9 cellular contexts compared by ENCODE assay signal in the genomic region with DNA sequence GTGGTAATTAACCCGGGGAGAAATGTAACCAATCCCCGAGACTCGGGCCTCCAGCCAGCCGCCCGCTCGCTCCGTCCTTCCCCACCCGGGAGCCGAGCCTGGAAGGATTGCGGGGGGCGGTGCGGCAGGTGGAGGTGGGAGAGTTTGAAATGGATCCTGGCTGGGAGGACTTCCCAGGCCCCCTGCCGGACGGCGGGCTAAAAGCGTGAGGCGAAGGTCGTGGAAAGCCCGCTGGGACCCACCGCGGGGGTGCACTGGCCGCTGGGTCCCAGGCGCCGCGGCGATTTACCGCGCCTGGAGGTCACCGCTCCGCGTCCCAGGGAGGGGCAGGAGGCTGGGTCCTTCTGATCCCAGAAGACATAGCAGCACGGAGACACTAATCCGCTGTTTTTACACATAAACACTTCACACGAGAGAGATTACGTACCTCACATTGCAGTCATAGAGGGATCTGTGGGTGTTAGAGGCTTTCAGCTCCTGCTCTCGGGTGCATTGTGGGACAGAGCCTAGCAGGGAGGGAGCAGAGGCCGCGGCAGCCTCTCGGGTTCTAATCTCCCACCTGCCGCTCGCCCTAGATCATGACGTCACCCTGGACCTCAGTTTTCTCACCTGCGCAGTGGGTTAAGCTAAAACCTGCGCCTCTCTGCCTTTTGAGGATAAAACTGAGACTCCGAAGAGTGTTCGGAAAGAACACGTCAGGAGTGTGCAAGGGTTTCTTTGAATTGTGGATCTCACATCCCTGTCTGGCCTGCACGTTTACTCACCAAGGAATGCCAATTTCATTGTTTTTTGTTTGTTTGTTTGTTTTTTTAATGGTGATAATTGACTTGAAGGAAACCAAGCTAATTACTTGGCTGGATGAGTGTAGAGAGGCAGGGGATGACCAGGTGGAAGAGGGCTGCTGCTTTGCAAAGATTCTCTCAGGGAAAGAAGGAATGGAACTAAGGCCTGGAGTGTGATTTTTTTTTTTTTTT. TPM values are rescaled to one million over a fixed set of nuclear protein-coding genes. Genes with fewer than 3 reads are reported as not detected.
DNase-seq lines count a peak whose midpoint lies in the region; ATAC-seq, FAIRE-seq and TF ChIP-seq lines count a peak whose summit lies in the region.
"Had no signal": no experiment of that assay in that cellular context is flagged by ENCODE, and none has a peak within 500 bp of the region (broad histone marks: within the 10 kb centered on the region; RNA-seq: fewer than 3 reads in every experiment).

No MANE protein-coding gene starts in this region.

- peak overlapping the region; percentile 56; the same call in 1 of the 2 replicates for H3K9ac ChIP-seq in GM12878 (ENCODE audit: control insufficient read depth, insufficient read depth, low read length)

- H3K36me3 ChIP-seq in GM12878 (ENCODE audit: control insufficient read depth in 2 of 2, insufficient read depth in 2 of 2, low read length in 1 of 2), result no peaks in the 10 kb centered on the region

- H3K9me3 Mint-ChIP-seq in IgD-negative memory B cell (no peaks in the 10 kb centered on the region), immature natural killer cell (no peaks in the 10 kb centered on the region)

- H3K4me2 ChIP-seq in GM12878 (ENCODE audit: control insufficient read depth, insufficient read depth), result peak overlapping the region; percentile 97

- no TSS peak for BruUV-seq in GM12878 (replicated peaks; lab: Mats Ljungman, UMichigan)

- peak overlapping the region; percentile 84 for H2AFZ ChIP-seq in GM12878 (ENCODE audit: control insufficient read depth, low read depth, low read length)

- 16% methylated on average over 45 of the region's 48 CpGs for WGBS in GM12878 (ENCODE audit: insufficient coverage, insufficient replicate concordance, low lambda C conversion rate, missing lambda C conversion rate)

- TF ChIP-seq POLR2A in GM12878 (IDR thresholded peaks at IDR 0.05; ENCODE audit: low read depth, low read length), result no peak

- H3K4me1 ChIP-seq in GM12878 (ENCODE audit: control insufficient read depth, insufficient read depth, low read length), result peaks cover 7% of the 10 kb centered on the region

- no peak for TF ChIP-seq EP300 in GM12878 (IDR thresholded peaks at IDR 0.05; ENCODE audit: borderline replicate concordance in 1 of 2, control insufficient read depth in 1 of 2, low read depth in 2 of 2, low read length in 2 of 2)

- H3K4me1 Mint-ChIP-seq in IgD-negative memory B cell (peaks cover 0 to 6% (median 3%) of the 10 kb centered on the region in 3 donors), immature natural killer cell (peaks cover 11 to 13% of the 10 kb centered on the region in 2 donors)

- SMC1A ChIA-PET in GM12878 (lab: Charles Lee; ENCODE audit: uncharacterized antibody, unreplicated experiment), result interaction anchor here (0.7 kb wide), 1 partner anchor 456 kb away, joined by 3 read pairs; no protein-coding TSS in a partner anchor

- intact Hi-C loops in GM12878 (cut with micrococcal nuclease; ENCODE audit: unreplicated experiment), result no loop called here

- TF ChIP-seq RAD21 in GM12878 (IDR thresholded peaks at IDR 0.05; ENCODE audit: insufficient read depth, low read depth, low read length), result no peak

- H4K20me1 ChIP-seq in GM12878 (ENCODE audit: control insufficient read depth, insufficient read depth), result no peaks in the 10 kb centered on the region

- peaks cover 5% of the 10 kb centered on the region for H3K27me3 Mint-ChIP-seq in IgD-negative memory B cell
- peaks cover 3 to 5% (median 5%) of the 10 kb centered on the region in 3 donors for H3K27me3 Mint-ChIP-seq in immature natural killer cell (ENCODE audit: low read depth in 3 of 3)

- H3K9me3 ChIP-seq in GM12878 (replicated peaks; ENCODE audit: control insufficient read depth, insufficient read depth, low read length), result no peaks in the 10 kb centered on the region

- ATAC-seq in GM21515 (IDR thresholded peaks at IDR 0.05; ENCODE audit: unreplicated experiment), result peak; percentile 31
- ATAC-seq in GM12878, result peak; percentile 64

- RAD21 ChIA-PET in GM12878 (lab: Charles Lee; ENCODE audit: unreplicated experiment), result interaction anchor here (1.2 to 1.6 kb wide), 2 partner anchors 17 to 51 kb away, joined by 3 to 5 read pairs; a partner anchor contains a TSS

- TF ChIP-seq CTCF in GM12878 (IDR thresholded peaks at IDR 0.05 in 2 of 3, conservative IDR thresholded peaks at IDR 0.05 in 1 of 3; ENCODE audit: control insufficient read depth in 2 of 3, extremely low read depth in 1 of 3, insufficient read depth in 1 of 3, low read depth in 3 of 3, low read length in 3 of 3), result peak; percentile 25 to 46 (median 31); a peak in 4 of 6 replicates

- CTCF ChIA-PET in GM12878 (lab: Yijun Ruan, JAX), result interaction anchor here (0.6 kb wide), 1 partner anchor 268 kb away, joined by 3 read pairs; no protein-coding TSS in a partner anchor

- H3K36me3 Mint-ChIP-seq in IgD-negative memory B cell, result peaks cover 2% of the 10 kb centered on the region
- no peaks in the 10 kb centered on the region for H3K36me3 Mint-ChIP-seq in immature natural killer cell

- in situ Hi-C loops in GM12878 (cut with MboI), result no loop called here

- FAIRE-seq in GM12878 (lab: Jason Lieb, UNC), result peak; percentile 79
- FAIRE-seq: endometrium had no signal

- peak overlapping the region; percentile 55; the same call in 1 of the 2 replicates for H3K4me3 ChIP-seq in GM12878

- no peaks in the 10 kb centered on the region for H3K79me2 ChIP-seq in GM12878 (ENCODE audit: control insufficient read depth, insufficient read depth, low read length)

- H3K27ac ChIP-seq in GM12878 (ENCODE audit: control insufficient read depth, insufficient read depth), result no peak overlapping the region

- H3K4me3 Mint-ChIP-seq in IgD-negative memory B cell, result peak overlapping the region; percentile 88 to 96 (median 92)
- H3K4me3 Mint-ChIP-seq in immature natural killer cell, result peak overlapping the region; percentile 74 to 84 (median 83)

- DNase-seq in EH (ENCODE audit: low read depth) (peak; percentile 61), SW480 (ENCODE audit: low spot score) (peak; percentile 73), GM12878 (ENCODE audit: low read depth, low spot score) (no peak), immature natural killer cell (peak; percentile 18 to 34 (median 29)), HPDE6-E6E7 (ENCODE audit: extremely low spot score) (no peak)
- peak; percentile 30 to 47 for DNase-seq in stimulated activated CD4-positive, alpha-beta T cell treated with anti-CD3 and anti-CD28 coated beads, Interleukin-12 subunit alpha, Interleukin-12 subunit beta, amount 100 ng/mL, for 24 hours (ENCODE audit: low read depth in 2 of 2)

- POLR2A ChIA-PET in GM12878 (lab: Charles Lee), result interaction anchor here (0.7 kb wide), 1 partner anchor 14 kb away, joined by 3 read pairs; no protein-coding TSS in a partner anchor

- peak overlapping the region; percentile 12 to 64 (median 61) for H3K27ac Mint-ChIP-seq in IgD-negative memory B cell
- H3K27ac Mint-ChIP-seq in immature natural killer cell, result peak overlapping the region in 2 of 6 donors; percentile 3 to 41

- H3K27me3 ChIP-seq in GM12878 (replicated peaks in 1 of 2; ENCODE audit: control insufficient read depth in 2 of 2, insufficient read depth in 2 of 2, low read length in 1 of 2), result no peaks in the 10 kb centered on the region; a peak in 2 of 4 replicates

RNA-seq across cellular contexts. Expression of a gene that starts 17.1 kb away (rescaled TPM):
- polyA plus RNA-seq in IgD-negative memory B cell, result 25.4 TPM
- 26.5 and 28.5 TPM in 2 replicates for total RNA-seq in GM12878 (2013; cell fraction: nucleolus; rRNA removed)
- 22.3 and 23.3 TPM in 2 replicates for total RNA-seq in GM12878 (2014; rRNA removed)
- total RNA-seq in GM12878 (2014; rRNA removed; fragmentation: Illumina TruSeq; extraction: Trizol), result 6.9 and 7.2 TPM in 2 replicates
- total RNA-seq in GM12878 (2021), result 17.2 and 18.0 TPM in 2 replicates
- polyA plus RNA-seq in GM12878 (2011; ENCODE audit: low read depth), result 25.4 TPM
- polyA plus RNA-seq in GM12878 (2011; rRNA removed), result 25.3 and 46.1 TPM in 2 replicates
- 48.4 and 55.4 TPM in 2 replicates for polyA plus RNA-seq in GM12878 (2011; cell fraction: cytosol; rRNA removed)
- polyA plus RNA-seq in GM12878 (2011; cell fraction: nucleus; rRNA removed), result 39.4 and 60.8 TPM in 2 replicates
- 27.5 and 29.4 TPM in 2 replicates for polyA plus RNA-seq in GM12878 (2012)
- polyA plus RNA-seq in GM12878 (2014; fragmentation: Illumina TruSeq; extraction: Trizol), result 3.5 and 8.1 TPM in 2 replicates
- polyA plus RNA-seq in GM12878 (2014; fragmentation: Nextera tagmentation; extraction: Ambion mirVana), result 10 to 100 TPM in 1 of 2 experiments, 1 to 10 TPM in 1; 8.1 to 11.3 TPM
- 17.4 and 19.0 TPM in 2 replicates for polyA plus RNA-seq in GM12878 (2014; rRNA removed)
- polyA plus RNA-seq in GM12878 (2016; fragmentation: Nextera tagmentation; extraction: Ambion mirVana), result 10 to 100 TPM; 18.8 to 25.2 TPM
- polyA minus RNA-seq in GM12878 (2011; rRNA and poly(A)+ RNA removed), result 37.5 and 46.2 TPM in 2 replicates
- 6.5 and 8.1 TPM in 2 replicates for polyA minus RNA-seq in GM12878 (2011; cell fraction: cytosol; rRNA and poly(A)+ RNA removed)
- 6.8 and 9.4 TPM in 2 replicates for polyA minus RNA-seq in GM12878 (2011; cell fraction: nucleus; rRNA and poly(A)+ RNA removed)
- polyA plus RNA-seq in immature natural killer cell, result 10 to 100 TPM; 32.6 to 66.7 (median 38.9) TPM

RNA-seq across cellular contexts. Expression of a gene that starts 19.3 kb away (rescaled TPM):
- polyA plus RNA-seq in IgD-negative memory B cell (not detected), GM12878 (2011; rRNA removed) (not detected in 2 replicates), GM12878 (2014; fragmentation: Illumina TruSeq; extraction: Trizol) (not detected in 2 replicates), GM12878 (2014; fragmentation: Nextera tagmentation; extraction: Ambion mirVana) (not detected), GM12878 (2014; rRNA removed) (not detected in 2 replicates), GM12878 (2016; fragmentation: Nextera tagmentation; extraction: Ambion mirVana) (not detected), immature natural killer cell (not detected)
- total RNA-seq in GM12878 (2013; cell fraction: nucleolus; rRNA removed), result not detected in 2 replicates
- total RNA-seq in GM12878 (2014; rRNA removed) (not detected in 2 replicates), GM12878 (2014; rRNA removed; fragmentation: Illumina TruSeq; extraction: Trizol) (not detected in 2 replicates), GM12878 (2021) (not detected in 2 replicates)
- not detected for polyA plus RNA-seq in GM12878 (2011; ENCODE audit: low read depth)
- not detected in 2 replicates for polyA plus RNA-seq in GM12878 (2011; cell fraction: cytosol; rRNA removed)
- not detected in 2 replicates for polyA plus RNA-seq in GM12878 (2011; cell fraction: nucleus; rRNA removed)
- polyA plus RNA-seq in GM12878 (2012), result not detected in 2 replicates
- not detected in 2 replicates for polyA minus RNA-seq in GM12878 (2011; rRNA and poly(A)+ RNA removed)
- polyA minus RNA-seq in GM12878 (2011; cell fraction: cytosol; rRNA and poly(A)+ RNA removed), result not detected in 2 replicates
- not detected in 2 replicates for polyA minus RNA-seq in GM12878 (2011; cell fraction: nucleus; rRNA and poly(A)+ RNA removed)

RNA-seq across cellular contexts. Expression of a gene that starts 44.4 kb away (rescaled TPM):
- polyA plus RNA-seq in IgD-negative memory B cell (not detected), GM12878 (2011; rRNA removed) (not detected in 2 replicates), GM12878 (2014; fragmentation: Illumina TruSeq; extraction: Trizol) (not detected in 2 replicates), GM12878 (2014; fragmentation: Nextera tagmentation; extraction: Ambion mirVana) (not detected), GM12878 (2014; rRNA removed) (0.04 TPM in 1 of 2 replicates, not detected in the other), GM12878 (2016; fragmentation: Nextera tagmentation; extraction: Ambion mirVana) (not detected), immature natural killer cell (under 1 TPM in 1 of 3 donors, not detected in 2; 0.11 TPM)
- total RNA-seq in GM12878 (2013; cell fraction: nucleolus; rRNA removed), result not detected in 2 replicates
- total RNA-seq in GM12878 (2014; rRNA removed) (not detected in 2 replicates), GM12878 (2014; rRNA removed; fragmentation: Illumina TruSeq; extraction: Trizol) (not detected in 2 replicates), GM12878 (2021) (not detected in 2 replicates)
- not detected for polyA plus RNA-seq in GM12878 (2011; ENCODE audit: low read depth)
- polyA plus RNA-seq in GM12878 (2011; cell fraction: cytosol; rRNA removed), result not detected in 2 replicates
- 0.04 TPM in 1 of 2 replicates, not detected in the other for polyA plus RNA-seq in GM12878 (2011; cell fraction: nucleus; rRNA removed)
- not detected in 2 replicates for polyA plus RNA-seq in GM12878 (2012)
- polyA minus RNA-seq in GM12878 (2011; rRNA and poly(A)+ RNA removed), result not detected in 2 replicates
- not detected in 2 replicates for polyA minus RNA-seq in GM12878 (2011; cell fraction: cytosol; rRNA and poly(A)+ RNA removed)
- polyA minus RNA-seq in GM12878 (2011; cell fraction: nucleus; rRNA and poly(A)+ RNA removed), result not detected in 2 replicates

RNA-seq across cellular contexts. Expression of a gene that starts 59.1 kb away (rescaled TPM):
- polyA plus RNA-seq in IgD-negative memory B cell, result not detected
- not detected in 2 replicates for total RNA-seq in GM12878 (2013; cell fraction: nucleolus; rRNA removed)
- under 0.01 TPM in 2 replicates for total RNA-seq in GM12878 (2014; rRNA removed)
- total RNA-seq in GM12878 (2014; rRNA removed; fragmentation: Illumina TruSeq; extraction: Trizol), result not detected in 2 replicates
- total RNA-seq in GM12878 (2021), result not detected in 2 replicates
- polyA plus RNA-seq in GM12878 (2011; ENCODE audit: low read depth), result not detected
- polyA plus RNA-seq in GM12878 (2011; rRNA removed), result not detected in 2 replicates
- under 0.01 TPM in 1 of 2 replicates, not detected in the other for polyA plus RNA-seq in GM12878 (2011; cell fraction: cytosol; rRNA removed)
- polyA plus RNA-seq in GM12878 (2011; cell fraction: nucleus; rRNA removed), result 0.01 TPM in 1 of 2 replicates, not detected in the other
- polyA plus RNA-seq in GM12878 (2012), result 0.01 TPM in 1 of 2 replicates, not detected in the other
- 0.01 TPM in 1 of 2 replicates, not detected in the other for polyA plus RNA-seq in GM12878 (2014; fragmentation: Illumina TruSeq; extraction: Trizol)
- under 1 TPM in 1 of 2 experiments, not detected in 1; 0.02 TPM for polyA plus RNA-seq in GM12878 (2014; fragmentation: Nextera tagmentation; extraction: Ambion mirVana)
- 0.01 TPM in 1 of 2 replicates, not detected in the other for polyA plus RNA-seq in GM12878 (2014; rRNA removed)
- polyA plus RNA-seq in GM12878 (2016; fragmentation: Nextera tagmentation; extraction: Ambion mirVana), result under 1 TPM in 1 of 2 experiments, not detected in 1; 0.04 TPM
- not detected in 2 replicates for polyA minus RNA-seq in GM12878 (2011; rRNA and poly(A)+ RNA removed)
- polyA minus RNA-seq in GM12878 (2011; cell fraction: cytosol; rRNA and poly(A)+ RNA removed), result not detected in 2 replicates
- not detected in 2 replicates for polyA minus RNA-seq in GM12878 (2011; cell fraction: nucleus; rRNA and poly(A)+ RNA removed)
- not detected for polyA plus RNA-seq in immature natural killer cell

Comparison
In these comparisons a context has a peak if more than half of its experiments do, and no peak if none do; other contexts are left out.
1. DNase-seq: peak in EH (single experiment), SW480 (single experiment), immature natural killer cell (3 of 3) and stimulated activated CD4-positive, alpha-beta T cell treated with anti-CD3 and anti-CD28 coated beads, Interleukin-12 subunit alpha, Interleukin-12 subunit beta, amount 100 ng/mL, for 24 hours (2 of 2); none in GM12878 (single experiment) and HPDE6-E6E7 (single experiment).